20 cellular contexts compared by ENCODE assay signal in genomic region chr15:77335298-77335697, GRCh38.
DNase-seq lines count a peak whose midpoint lies in the region; ATAC-seq and TF ChIP-seq lines count a peak whose summit lies in the region.
"Had no signal": no experiment of that assay in that cellular context is flagged by ENCODE, and none has a peak within 500 bp of the region (broad histone marks: within the 10 kb centered on the region; RNA-seq: fewer than 3 reads in every experiment).

No MANE protein-coding gene starts in this region.

- ATAC-seq in SK-N-SH treated with all-trans-retinoic acid at 6 μM for 48 hours, result peak; percentile 76
- ATAC-seq in stimulated activated effector memory CD8-positive, alpha-beta T cell treated with anti-CD3 and anti-CD28 coated beads, Interleukin-12 subunit alpha, Interleukin-12 subunit beta, amount 100 ng/mL, for 72 hours, result no peak

- no peak overlapping the region for H3K27ac Mint-ChIP-seq in stimulated activated effector memory CD8-positive, alpha-beta T cell treated with anti-CD3 and anti-CD28 coated beads, Interleukin-12 subunit alpha, Interleukin-12 subunit beta, amount 100 ng/mL, for 72 hours
- H3K27ac Mint-ChIP-seq: activated naive CD8-positive, alpha-beta T cell treated with anti-CD3 and anti-CD28 coated beads for 36 hours had no signal

- H3K9ac ChIP-seq in fibroblast of lung (ENCODE audit: insufficient read depth, low read length), result no peak overlapping the region

- POLR2A ChIA-PET in HEK293 (lab: Yijun Ruan, JAX), result no interaction called here

- H3K79me2 ChIP-seq in fibroblast of lung (ENCODE audit: control insufficient read depth, insufficient read depth, low read length), result peaks cover 15% of the 10 kb centered on the region

- H3K36me3 Mint-ChIP-seq in stimulated activated effector memory CD8-positive, alpha-beta T cell treated with anti-CD3 and anti-CD28 coated beads, Interleukin-12 subunit alpha, Interleukin-12 subunit beta, amount 100 ng/mL, for 72 hours, result no peaks in the 10 kb centered on the region

- TF ChIP-seq POLR2A in sigmoid colon (IDR thresholded peaks at IDR 0.05), result no peak

- H3K27me3 ChIP-seq in fibroblast of lung (ENCODE audit: control insufficient read depth, insufficient read depth, low read length) (no peaks in the 10 kb centered on the region), sigmoid colon (no peaks in the 10 kb centered on the region)
- H3K27me3 ChIP-seq: SJSA1, stomach, uterus had no signal

- H3K9me3 Mint-ChIP-seq in stimulated activated effector memory CD8-positive, alpha-beta T cell treated with anti-CD3 and anti-CD28 coated beads, Interleukin-12 subunit alpha, Interleukin-12 subunit beta, amount 100 ng/mL, for 72 hours, result no peaks in the 10 kb centered on the region
- H3K9me3 Mint-ChIP-seq: activated naive CD8-positive, alpha-beta T cell treated with anti-CD3 and anti-CD28 coated beads for 36 hours had no signal

- H3K4me1 ChIP-seq in HEK293 (ENCODE audit: control insufficient read depth, insufficient read depth, low read length) (peaks cover 5% of the 10 kb centered on the region; the same call in 1 of the 2 replicates), fibroblast of lung (ENCODE audit: control insufficient read depth, extremely low read depth, insufficient read depth, low read length) (peaks cover 5% of the 10 kb centered on the region), sigmoid colon (peaks cover 0 to 14% (median 4%) of the 10 kb centered on the region in 4 donors)
- H3K4me1 ChIP-seq: Caco-2, SJSA1, stomach, uterus had no signal

- TF ChIP-seq EP300 in sigmoid colon (IDR thresholded peaks at IDR 0.05), result no peak

- H3K36me3 ChIP-seq in HEK293 (ENCODE audit: control insufficient read depth in 2 of 2, insufficient read depth in 1 of 2, low read length in 2 of 2), result no peaks in the 10 kb centered on the region; a peak in 1 of 3 replicates
- no peaks in the 10 kb centered on the region for H3K36me3 ChIP-seq in fibroblast of lung (ENCODE audit: control insufficient read depth, insufficient read depth, low read length)
- H3K36me3 ChIP-seq in sigmoid colon, result no peaks in the 10 kb centered on the region
- H3K36me3 ChIP-seq: SJSA1, stomach, uterus had no signal

- H3K27ac ChIP-seq in HEK293 (ENCODE audit: extremely low read depth, low read depth, low read length) (no peak overlapping the region), fibroblast of lung (ENCODE audit: insufficient read depth, low read length) (no peak overlapping the region), sigmoid colon (no peak overlapping the region)
- H3K27ac ChIP-seq: SJSA1, stomach, uterus had no signal

- CTCF ChIA-PET in HEK293 (lab: Yijun Ruan, JAX), result no interaction called here

- H4K20me1 ChIP-seq in fibroblast of lung (ENCODE audit: control insufficient read depth, extremely low read depth, insufficient read depth, low read length), result peaks cover 2% of the 10 kb centered on the region

- DNase-seq in fibroblast of lung (ENCODE audit: low read depth in 2 of 2) (peak; percentile 11 to 37), midbrain (lab: John Stamatoyannopoulos, UW) (peak; percentile 21), sigmoid colon (no peak), NCI-H2029 (lab: John Stamatoyannopoulos, UW) (no peak)
- DNase-seq in stimulated activated CD4-positive, alpha-beta T cell treated with anti-CD3 and anti-CD28 coated beads, Interleukin-4, amount 100 ng/mL, for 1 hour, result no peak
- no peak for DNase-seq in stimulated activated effector memory CD8-positive, alpha-beta T cell treated with anti-CD3 and anti-CD28 coated beads, Interleukin-12 subunit alpha, Interleukin-12 subunit beta, amount 100 ng/mL, for 72 hours (ENCODE audit: low spot score in 2 of 2)
- DNase-seq: activated naive CD8-positive, alpha-beta T cell treated with anti-CD3 and anti-CD28 coated beads for 36 hours; activated T-cell treated with anti-CD3 and anti-CD28 coated beads, Interleukin-2, amount 50 U/mL, for 1 hour; Caco-2; central memory CD4-positive, alpha-beta T cell; GF-D8; HCEC 1CT; kidney; NCI-H1092 treated with DMSO at 0.1 percent for 48 hours; stimulated activated CD4-positive, alpha-beta T cell treated with anti-CD3 and anti-CD28 coated beads, Interleukin-12 subunit alpha, Interleukin-12 subunit beta, amount 100 ng/mL, for 4 hours; stomach had no signal

- TF ChIP-seq CTCF in HEK293 (tag by site-specific recombination; IDR thresholded peaks at IDR 0.05), result no peak
- TF ChIP-seq CTCF in fibroblast of lung (conservative IDR thresholded peaks at IDR 0.05 in 1 of 2, IDR thresholded peaks at IDR 0.05 in 1 of 2; ENCODE audit: low read depth in 1 of 2, low read length in 2 of 2), result no peak
- no peak for TF ChIP-seq CTCF in sigmoid colon (IDR thresholded peaks at IDR 0.05)

- intact Hi-C loops in sigmoid colon (cut with DNase I), result no loop called here

- H3K4me1 Mint-ChIP-seq in stimulated activated effector memory CD8-positive, alpha-beta T cell treated with anti-CD3 and anti-CD28 coated beads, Interleukin-12 subunit alpha, Interleukin-12 subunit beta, amount 100 ng/mL, for 72 hours, result no peaks in the 10 kb centered on the region

- WGBS in sigmoid colon, 2 donors, result 81 to 82% methylated on average over 4 of the region's 4 CpGs

- no peak overlapping the region for H2AFZ ChIP-seq in fibroblast of lung (ENCODE audit: low read length)

- H3K4me2 ChIP-seq in fibroblast of lung (ENCODE audit: extremely low read depth, insufficient read depth, low read length), result no peak overlapping the region

- no peak overlapping the region for H3K4me3 Mint-ChIP-seq in stimulated activated effector memory CD8-positive, alpha-beta T cell treated with anti-CD3 and anti-CD28 coated beads, Interleukin-12 subunit alpha, Interleukin-12 subunit beta, amount 100 ng/mL, for 72 hours
- H3K4me3 Mint-ChIP-seq: activated naive CD8-positive, alpha-beta T cell treated with anti-CD3 and anti-CD28 coated beads for 36 hours had no signal

- no peak overlapping the region for H3K4me3 ChIP-seq in HEK293 (ENCODE audit: low read depth, low read length)
- H3K4me3 ChIP-seq in fibroblast of lung (replicated peaks in 1 of 4; ENCODE audit: control extremely low read depth in 1 of 4, insufficient read depth in 1 of 4, low read depth in 3 of 4, low read length in 4 of 4), result no peak overlapping the region
- H3K4me3 ChIP-seq in sigmoid colon, result no peak overlapping the region
- H3K4me3 ChIP-seq: SJSA1, stomach, uterus had no signal

- H3K9me3 ChIP-seq in HEK293 (ENCODE audit: control insufficient read depth, insufficient read depth, low read depth, low read length), result no peaks in the 10 kb centered on the region
- no peaks in the 10 kb centered on the region for H3K9me3 ChIP-seq in fibroblast of lung (ENCODE audit: control insufficient read depth, insufficient read depth, low read depth, low read length)
- H3K9me3 ChIP-seq in sigmoid colon, result no peaks in the 10 kb centered on the region
- H3K9me3 ChIP-seq: Caco-2, SJSA1, stomach, uterus had no signal

TF ChIP-seq in HEK293, 187 proteins besides CTCF, POLR2A, EP300 and RAD21 (continues in another document):
- TF ChIP-seq KLF17 (tag by site-specific recombination; IDR thresholded peaks at IDR 0.05), result no peak
- TF ChIP-seq ZNF830 (tag by site-specific recombination; IDR thresholded peaks at IDR 0.05; ENCODE audit: low read depth), result no peak
- 0 out of 2 replicates have a peak, but pooled peaks have one; percentile 20 for TF ChIP-seq ZNF629 (tag by site-specific recombination; IDR thresholded peaks at IDR 0.05)
- peak; percentile 39; the same call in 1 of the 2 replicates for TF ChIP-seq ZBTB17 (tag by site-specific recombination; IDR thresholded peaks at IDR 0.05)

TF ChIP-seq in SK-N-SH treated with all-trans-retinoic acid at 6 μM for 48 hours, 23 proteins besides CTCF, POLR2A, EP300 and RAD21:
- TF ChIP-seq ZNF565 (CRISPR knock-in tag; conservative IDR thresholded peaks at IDR 0.05; ENCODE audit: low read depth) (no peak), ZNF8 (CRISPR knock-in tag; IDR thresholded peaks at IDR 0.05) (no peak), ISL1 (CRISPR knock-in tag; IDR thresholded peaks at IDR 0.05) (peak; percentile 43)
TF ChIP-seq in SK-N-SH treated with all-trans-retinoic acid at 6 μM for 48 hours: peak in this region for 1.

Comparison
In these comparisons a context has a peak if more than half of its experiments do, and no peak if none do; other contexts are left out.
1. DNase-seq: peak in fibroblast of lung (2 of 2) and midbrain (single experiment); none in sigmoid colon (single experiment), stimulated activated CD4-positive, alpha-beta T cell treated with anti-CD3 and anti-CD28 coated beads, Interleukin-4, amount 100 ng/mL, for 1 hour (single experiment), stimulated activated effector memory CD8-positive, alpha-beta T cell treated with anti-CD3 and anti-CD28 coated beads, Interleukin-12 subunit alpha, Interleukin-12 subunit beta, amount 100 ng/mL, for 72 hours (0 of 2) and NCI-H2029 (single experiment).